27 cellular contexts compared by ENCODE assay signal in genomic region chr3:41975421-41976103, GRCh38. TPM values are rescaled to one million over a fixed set of nuclear protein-coding genes. Genes with fewer than 3 reads are reported as not detected.
DNase-seq lines count a peak whose midpoint lies in the region; ATAC-seq and TF ChIP-seq lines count a peak whose summit lies in the region.
"Had no signal": no experiment of that assay in that cellular context is flagged by ENCODE, and none has a peak within 500 bp of the region (broad histone marks: within the 10 kb centered on the region; RNA-seq: fewer than 3 reads in every experiment).

No MANE protein-coding gene starts in this region.

- TF ChIP-seq CTCF in body of pancreas (IDR thresholded peaks at IDR 0.05): no peak
- TF ChIP-seq CTCF in fibroblast of the aortic adventitia (IDR thresholded peaks at IDR 0.05; ENCODE audit: insufficient read depth, low read length): no peak

- DNase-seq in GM03348 (ENCODE audit: low spot score) (peak; percentile 18), NCI-H226 (peak; percentile 77), body of pancreas (no peak), fibroblast of the aortic adventitia (ENCODE audit: low read depth) (peak; percentile 79), NCI-H2081 treated with DMSO at 0.1 percent for 48 hours (lab: John Stamatoyannopoulos, UW) (no peak), SW 1271 (lab: John Stamatoyannopoulos, UW) (no peak)
- DNase-seq: activated CD4-positive, CD25-positive, alpha-beta regulatory T cell treated with anti-CD3 and anti-CD28 coated beads, Interleukin-2, amount 50 U/mL, for 72 hours; activated CD8-positive, alpha-beta memory T cell treated with anti-CD3 and anti-CD28 coated beads, Interleukin-2, amount 50 U/mL, for 48 hours; activated CD8-positive, alpha-beta T cell treated with anti-CD3 and anti-CD28 coated beads for 36 hours; activated naive CD4-positive, alpha-beta T cell treated with anti-CD3 and anti-CD28 coated beads, Interleukin-2, amount 50 U/mL, for 16 hours; caudate nucleus; DMS153; hippocampal formation; IMR-90; left colon; mammary epithelial cell; NCI-H1417; NCI-H2029; NCI-H524 treated with DMSO at 0.1 percent for 48 hours; OCI-M1; stimulated activated naive CD4-positive, alpha-beta T cell; T-helper 2 cell had no signal

- ATAC-seq in body of pancreas (peak; percentile 27), HG03108 (IDR thresholded peaks at IDR 0.05; ENCODE audit: unreplicated experiment) (no peak), GM18519 (IDR thresholded peaks at IDR 0.05; ENCODE audit: low FRiP score, unreplicated experiment) (no peak)
- ATAC-seq: activated CD8-positive, alpha-beta T cell treated with anti-CD3 and anti-CD28 coated beads for 36 hours; activated T-helper 17 cell treated with anti-CD3 and anti-CD28 coated beads, Interleukin-2, amount 50 U/mL, for 72 hours; left colon had no signal

- H3K4me1 ChIP-seq in body of pancreas: peaks cover 3% of the 10 kb centered on the region

- no peak for TF ChIP-seq POLR2A in body of pancreas (IDR thresholded peaks at IDR 0.05)

- H3K27ac ChIP-seq in body of pancreas: peak overlapping the region in 1 of 4 donors; percentile 25
- H3K27ac ChIP-seq: SK-N-MC had no signal

- no peak overlapping the region for H3K4me3 ChIP-seq in body of pancreas
- H3K4me3 ChIP-seq in fibroblast of the aortic adventitia (ENCODE audit: low read depth, low read length): no peak overlapping the region
- H3K4me3 ChIP-seq: SK-N-MC, smooth muscle cell had no signal

- H3K27me3 ChIP-seq in body of pancreas: no peaks in the 10 kb centered on the region

- no peaks in the 10 kb centered on the region for H3K36me3 ChIP-seq in body of pancreas (replicated peaks in 1 of 2; ENCODE audit: insufficient read depth in 1 of 2, low read depth in 2 of 2)

- no peaks in the 10 kb centered on the region for H3K9me3 ChIP-seq in body of pancreas

- intact Hi-C loops in body of pancreas (cut with DNase I): no loop called here

- 75 to 78% methylated on average over 6 of the region's 6 CpGs for WGBS in body of pancreas, 2 donors

RNA-seq across cellular contexts. Expression of gene ULK4, which starts 13.7 kb away (rescaled TPM):
- total RNA-seq in body of pancreas: 10 to 100 TPM in 1 of 2 donors, 1 to 10 TPM in 1; 7.3 to 12.5 TPM
- total RNA-seq in fibroblast of the aortic adventitia (ENCODE audit: low replicate concordance): 16.1 and 46.8 TPM in 2 replicates

Comparison
In these comparisons a context has a peak if more than half of its experiments do, and no peak if none do; other contexts are left out.
1. DNase-seq: peak in GM03348 (single experiment), NCI-H226 (single experiment) and fibroblast of the aortic adventitia (single experiment); none in body of pancreas (0 of 4), NCI-H2081 treated with DMSO at 0.1 percent for 48 hours (single experiment) and SW 1271 (0 of 2).